Comparison of ENCODE assay signal across 16 cellular contexts in the genomic region with DNA sequence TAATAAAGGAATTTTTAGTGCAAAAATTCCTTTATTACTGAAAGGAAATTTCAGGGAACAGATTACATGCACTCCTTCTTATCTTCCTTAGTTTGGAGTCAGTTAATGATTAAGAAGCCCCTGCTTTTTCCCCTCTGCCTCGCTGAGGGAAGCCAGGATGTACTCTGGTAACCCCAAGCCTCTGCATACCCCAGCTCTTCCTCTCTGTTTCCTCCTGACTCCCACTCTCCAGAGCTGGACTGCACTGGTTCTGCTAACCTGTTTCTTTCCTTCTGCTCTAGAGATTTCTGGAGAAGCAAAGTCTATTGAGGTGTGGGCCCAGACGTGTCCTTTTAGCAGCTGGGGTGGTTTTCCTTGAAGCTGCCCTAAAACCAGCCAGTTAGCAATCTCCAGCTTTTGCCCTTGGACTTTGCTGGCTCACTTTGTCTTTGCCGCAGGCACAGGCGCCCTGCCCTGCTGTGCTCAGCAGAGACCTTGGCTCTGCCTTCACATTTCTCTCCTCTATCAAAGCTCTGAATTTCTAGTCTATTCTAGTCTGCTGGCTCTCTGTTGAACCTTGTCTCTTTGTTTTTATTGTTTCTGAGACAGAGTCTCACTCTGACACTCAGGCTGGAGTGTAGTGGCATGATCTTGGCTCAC.
DNase-seq lines count a peak whose midpoint lies in the region; ATAC-seq and TF ChIP-seq lines count a peak whose summit lies in the region.
"Had no signal": no experiment of that assay in that cellular context is flagged by ENCODE, and none has a peak within 500 bp of the region (broad histone marks: within the 10 kb centered on the region; RNA-seq: fewer than 3 reads in every experiment).

No MANE protein-coding gene starts in this region.

- no peak overlapping the region for H3K4me3 ChIP-seq in body of pancreas
- H3K4me3 ChIP-seq in heart left ventricle: no peak overlapping the region
- H3K4me3 ChIP-seq in mucosa of rectum (ENCODE audit: low read length in 2 of 2): no peak overlapping the region
- H3K4me3 ChIP-seq in testis: no peak overlapping the region
- H3K4me3 ChIP-seq in naive thymus-derived CD4-positive, alpha-beta T cell (ENCODE audit: low read length): no peak overlapping the region
- H3K4me3 ChIP-seq in upper lobe of right lung: no peak overlapping the region
- H3K4me3 ChIP-seq: BLaER1 had no signal

- H3K4me1 ChIP-seq in body of pancreas: peaks cover 18% of the 10 kb centered on the region
- H3K4me1 ChIP-seq in heart left ventricle: peaks cover 0 to 32% (median 17%) of the 10 kb centered on the region in 12 donors
- peaks cover 15 to 17% of the 10 kb centered on the region in 2 donors for H3K4me1 ChIP-seq in mucosa of rectum (ENCODE audit: control insufficient read depth in 2 of 2, insufficient read depth in 2 of 2, low read length in 2 of 2)
- H3K4me1 ChIP-seq in testis: no peaks in the 10 kb centered on the region
- H3K4me1 ChIP-seq in naive thymus-derived CD4-positive, alpha-beta T cell (ENCODE audit: control insufficient read depth in 2 of 2, insufficient read depth in 2 of 2, low read length in 2 of 2): no peaks in the 10 kb centered on the region
- H3K4me1 ChIP-seq in upper lobe of right lung: peaks cover 6% of the 10 kb centered on the region

- H3K36me3 ChIP-seq in body of pancreas (replicated peaks in 1 of 2; ENCODE audit: insufficient read depth in 1 of 2, low read depth in 2 of 2) (no peaks in the 10 kb centered on the region), heart left ventricle (no peaks in the 10 kb centered on the region), mucosa of rectum (ENCODE audit: control insufficient read depth in 2 of 2, insufficient read depth in 2 of 2, low read length in 2 of 2) (no peaks in the 10 kb centered on the region), testis (ENCODE audit: low read depth, missing control alignments) (no peaks in the 10 kb centered on the region), upper lobe of right lung (no peaks in the 10 kb centered on the region)
- no peaks in the 10 kb centered on the region for H3K36me3 ChIP-seq in naive thymus-derived CD4-positive, alpha-beta T cell (ENCODE audit: control insufficient read depth in 2 of 3, insufficient read depth in 3 of 3, low read length in 3 of 3)
- H3K36me3 ChIP-seq: BLaER1 had no signal

- in situ Hi-C loops in G401 (cut with HindIII; ENCODE audit: low sequenced_read_pairs): no loop called here

- ATAC-seq in body of pancreas: peak; percentile 80
- ATAC-seq in heart left ventricle: peak; percentile 84 to 92 (median 88)
- no peak for ATAC-seq in naive thymus-derived CD4-positive, alpha-beta T cell
- no peak for ATAC-seq in upper lobe of right lung
- ATAC-seq in activated T-cell treated with anti-CD3 and anti-CD28 coated beads, Interleukin-2, amount 50 U/mL, for 72 hours (replicated peaks in 1 of 2): no peak

- intact Hi-C loops in body of pancreas (cut with DNase I): no loop called here
- intact Hi-C loops in heart left ventricle (cut with DNase I): no loop called here
- intact Hi-C loops in testis (cut with DNase I; ENCODE audit: low total_unique reads): no loop called here
- intact Hi-C loops in naive thymus-derived CD4-positive, alpha-beta T cell (cut with micrococcal nuclease): loop anchor here in 1 of 2 donors (5.0 kb wide), 1 partner anchor 109 kb away; no protein-coding TSS in a partner anchor
- intact Hi-C loops in upper lobe of right lung (cut with DNase I): no loop called here

- H3K9ac ChIP-seq in mucosa of rectum (ENCODE audit: low read depth in 1 of 2, low read length in 2 of 2): no peak overlapping the region
- H3K9ac ChIP-seq: BLaER1 had no signal

- 21 to 25% methylated on average over 4 of the region's 4 CpGs for WGBS in body of pancreas, 2 donors
- 24 to 49% (median 37%) methylated on average over 4 of the region's 4 CpGs for WGBS in heart left ventricle, 4 donors
- 39 to 42% methylated on average over 4 of the region's 4 CpGs for WGBS in testis, 2 donors

- H3K9me3 Mint-ChIP-seq in naive thymus-derived CD4-positive, alpha-beta T cell: no peaks in the 10 kb centered on the region
- no peaks in the 10 kb centered on the region for H3K9me3 Mint-ChIP-seq in activated T-cell treated with anti-CD3 and anti-CD28 coated beads, Interleukin-2, amount 50 U/mL, for 72 hours
- H3K9me3 Mint-ChIP-seq: activated CD4-positive, alpha-beta T cell treated with anti-CD3 and anti-CD28 coated beads, Interleukin-2, amount 10 ng/mL, durations not matched to agents 7 days and 5 days; activated naive CD8-positive, alpha-beta T cell treated with anti-CD3 and anti-CD28 coated beads for 36 hours had no signal

- H3K36me3 Mint-ChIP-seq in naive thymus-derived CD4-positive, alpha-beta T cell: peaks cover 0 to 2% (median 0%) of the 10 kb centered on the region in 5 donors
- H3K36me3 Mint-ChIP-seq in activated T-cell treated with anti-CD3 and anti-CD28 coated beads, Interleukin-2, amount 50 U/mL, for 72 hours (ENCODE audit: insufficient read depth in 2 of 2): no peaks in the 10 kb centered on the region
- H3K36me3 Mint-ChIP-seq: activated naive CD8-positive, alpha-beta T cell treated with anti-CD3 and anti-CD28 coated beads for 36 hours had no signal

- TF ChIP-seq CTCF in body of pancreas (IDR thresholded peaks at IDR 0.05) (no peak), heart left ventricle (IDR thresholded peaks at IDR 0.05) (no peak), testis (IDR thresholded peaks at IDR 0.05) (no peak), upper lobe of right lung (IDR thresholded peaks at IDR 0.05) (no peak)

- CTCF ChIA-PET in naive thymus-derived CD4-positive, alpha-beta T cell (lab: Charles Lee): no interaction called here

- TF ChIP-seq POLR2A in body of pancreas (IDR thresholded peaks at IDR 0.05): no peak
- no peak for TF ChIP-seq POLR2A in heart left ventricle (IDR thresholded peaks at IDR 0.05)
- TF ChIP-seq POLR2A in testis (IDR thresholded peaks at IDR 0.05): no peak

- no peaks in the 10 kb centered on the region for H3K27me3 ChIP-seq in body of pancreas
- H3K27me3 ChIP-seq in heart left ventricle: no peaks in the 10 kb centered on the region
- no peaks in the 10 kb centered on the region for H3K27me3 ChIP-seq in mucosa of rectum (ENCODE audit: control insufficient read depth in 2 of 2, insufficient read depth in 2 of 2, low read length in 2 of 2)
- no peaks in the 10 kb centered on the region for H3K27me3 ChIP-seq in testis
- no peaks in the 10 kb centered on the region for H3K27me3 ChIP-seq in naive thymus-derived CD4-positive, alpha-beta T cell (ENCODE audit: control insufficient read depth in 2 of 2, insufficient read depth in 2 of 2, low read length in 2 of 2)
- H3K27me3 ChIP-seq in upper lobe of right lung: no peaks in the 10 kb centered on the region
- H3K27me3 ChIP-seq: BLaER1 had no signal

- POLR2A ChIA-PET in naive thymus-derived CD4-positive, alpha-beta T cell (lab: Charles Lee): no interaction called here

- H3K27ac ChIP-seq in body of pancreas (peak overlapping the region in 3 of 4 donors; percentile 33 to 42 (median 34)), heart left ventricle (peak overlapping the region in 10 of 12 donors; percentile 13 to 79 (median 61)), mucosa of rectum (ENCODE audit: low read depth in 2 of 2, low read length in 2 of 2) (peak overlapping the region; percentile 71 to 72), testis (peak overlapping the region in 1 of 2 donors; percentile 55), upper lobe of right lung (no peak overlapping the region)
- H3K27ac ChIP-seq in naive thymus-derived CD4-positive, alpha-beta T cell (ENCODE audit: low read depth, low read length): no peak overlapping the region
- H3K27ac ChIP-seq: BLaER1 had no signal

- no peaks in the 10 kb centered on the region for H3K9me3 ChIP-seq in body of pancreas
- H3K9me3 ChIP-seq in heart left ventricle: no peaks in the 10 kb centered on the region
- H3K9me3 ChIP-seq in mucosa of rectum (ENCODE audit: control insufficient read depth in 2 of 2, low read length in 2 of 2): no peaks in the 10 kb centered on the region
- H3K9me3 ChIP-seq in testis: no peaks in the 10 kb centered on the region
- H3K9me3 ChIP-seq in naive thymus-derived CD4-positive, alpha-beta T cell (ENCODE audit: control insufficient read depth in 2 of 3, low read length in 3 of 3): no peaks in the 10 kb centered on the region
- H3K9me3 ChIP-seq in upper lobe of right lung: no peaks in the 10 kb centered on the region
- H3K9me3 ChIP-seq: BLaER1 had no signal

- H3K27me3 Mint-ChIP-seq in naive thymus-derived CD4-positive, alpha-beta T cell: no peaks in the 10 kb centered on the region
- no peaks in the 10 kb centered on the region for H3K27me3 Mint-ChIP-seq in activated T-cell treated with anti-CD3 and anti-CD28 coated beads, Interleukin-2, amount 50 U/mL, for 72 hours (ENCODE audit: low read depth)
- H3K27me3 Mint-ChIP-seq: activated CD4-positive, alpha-beta T cell treated with anti-CD3 and anti-CD28 coated beads, Interleukin-2, amount 10 ng/mL, durations not matched to agents 7 days and 5 days; activated naive CD8-positive, alpha-beta T cell treated with anti-CD3 and anti-CD28 coated beads for 36 hours had no signal

- peak overlapping the region in 4 of 9 donors; percentile 3 to 72 (median 22) for H3K27ac Mint-ChIP-seq in naive thymus-derived CD4-positive, alpha-beta T cell
- no peak overlapping the region for H3K27ac Mint-ChIP-seq in activated T-cell treated with anti-CD3 and anti-CD28 coated beads, Interleukin-2, amount 50 U/mL, for 72 hours
- H3K27ac Mint-ChIP-seq: activated CD4-positive, alpha-beta T cell treated with anti-CD3 and anti-CD28 coated beads, Interleukin-2, amount 10 ng/mL, durations not matched to agents 7 days and 5 days; activated naive CD8-positive, alpha-beta T cell treated with anti-CD3 and anti-CD28 coated beads for 36 hours had no signal

- DNase-seq in body of pancreas (peak; percentile 32 to 71 (median 38)), heart left ventricle (peak in 2 of 5 donors; percentile 33 to 37), testis (peak; percentile 59), G401 (ENCODE audit: low spot score) (no peak), upper lobe of right lung (no peak)
- DNase-seq in naive thymus-derived CD4-positive, alpha-beta T cell: no peak
- DNase-seq in activated T-cell treated with anti-CD3 and anti-CD28 coated beads, Interleukin-2, amount 50 U/mL, for 72 hours: no peak
- DNase-seq: activated CD4-positive, alpha-beta T cell treated with anti-CD3 and anti-CD28 coated beads, Interleukin-2, amount 10 ng/mL, durations not matched to agents 7 days and 5 days; activated naive CD8-positive, alpha-beta T cell treated with anti-CD3 and anti-CD28 coated beads for 36 hours; activated T-cell treated with anti-CD3 and anti-CD28 coated beads for 4 hours; central memory CD4-positive, alpha-beta T cell; DMS153; NCI-H510A; stimulated activated CD4-positive, alpha-beta T cell treated with anti-CD3 and anti-CD28 coated beads, Interleukin-4, amount 100 ng/mL, for 24 hours had no signal

- H3K4me3 Mint-ChIP-seq in naive thymus-derived CD4-positive, alpha-beta T cell: no peak overlapping the region
- no peak overlapping the region for H3K4me3 Mint-ChIP-seq in activated T-cell treated with anti-CD3 and anti-CD28 coated beads, Interleukin-2, amount 50 U/mL, for 72 hours
- H3K4me3 Mint-ChIP-seq: activated CD4-positive, alpha-beta T cell treated with anti-CD3 and anti-CD28 coated beads, Interleukin-2, amount 10 ng/mL, durations not matched to agents 7 days and 5 days; activated naive CD8-positive, alpha-beta T cell treated with anti-CD3 and anti-CD28 coated beads for 36 hours had no signal

- H3K4me1 Mint-ChIP-seq in naive thymus-derived CD4-positive, alpha-beta T cell: peaks cover 0 to 12% (median 6%) of the 10 kb centered on the region in 7 donors
- H3K4me1 Mint-ChIP-seq in activated T-cell treated with anti-CD3 and anti-CD28 coated beads, Interleukin-2, amount 50 U/mL, for 72 hours (ENCODE audit: low read depth): no peaks in the 10 kb centered on the region
- H3K4me1 Mint-ChIP-seq: activated CD4-positive, alpha-beta T cell treated with anti-CD3 and anti-CD28 coated beads, Interleukin-2, amount 10 ng/mL, durations not matched to agents 7 days and 5 days; activated naive CD8-positive, alpha-beta T cell treated with anti-CD3 and anti-CD28 coated beads for 36 hours had no signal

Comparison
In these comparisons a context has a peak if more than half of its experiments do, and no peak if none do; other contexts are left out.
1. ATAC-seq: peak in body of pancreas (single experiment) and heart left ventricle (4 of 4); none in naive thymus-derived CD4-positive, alpha-beta T cell (single experiment), upper lobe of right lung (single experiment) and activated T-cell treated with anti-CD3 and anti-CD28 coated beads, Interleukin-2, amount 50 U/mL, for 72 hours (0 of 2).
2. DNase-seq: peak in body of pancreas (4 of 4) and testis (single experiment); none in G401 (single experiment), naive thymus-derived CD4-positive, alpha-beta T cell (0 of 9), upper lobe of right lung (single experiment) and activated T-cell treated with anti-CD3 and anti-CD28 coated beads, Interleukin-2, amount 50 U/mL, for 72 hours (0 of 2).
3. H3K27ac ChIP-seq: peak in body of pancreas (3 of 4), heart left ventricle (10 of 12) and mucosa of rectum (2 of 2); none in naive thymus-derived CD4-positive, alpha-beta T cell (single experiment) and upper lobe of right lung (single experiment).